In genomic region chr10:5945561-5946418, GRCh38 we compare ENCODE assay signal across 9 cellular contexts. TPM values are rescaled to one million over a fixed set of nuclear protein-coding genes. Genes with fewer than 3 reads are reported as not detected.
DNase-seq lines count a peak whose midpoint lies in the region; ATAC-seq, FAIRE-seq and TF ChIP-seq lines count a peak whose summit lies in the region.
"Had no signal": no experiment of that assay in that cellular context is flagged by ENCODE, and none has a peak within 500 bp of the region (broad histone marks: within the 10 kb centered on the region; RNA-seq: fewer than 3 reads in every experiment).

No MANE protein-coding gene starts in this region.

- peaks cover 8 to 17% of the 10 kb centered on the region in 2 donors for H3K4me1 ChIP-seq in lung (ENCODE audit: control insufficient read depth in 2 of 2, insufficient read depth in 2 of 2, low read length in 2 of 2)
- H3K4me1 ChIP-seq in tibial artery = peaks cover 0 to 64% (median 38%) of the 10 kb centered on the region in 4 donors
- peaks cover 1 to 8% of the 10 kb centered on the region in 2 donors for H3K4me1 ChIP-seq in small intestine (ENCODE audit: control insufficient read depth in 2 of 2, insufficient read depth in 1 of 2, low read depth in 1 of 2, low read length in 1 of 2)

- no peaks in the 10 kb centered on the region for H3K27me3 Mint-ChIP-seq in activated CD8-positive, alpha-beta memory T cell treated with anti-CD3 and anti-CD28 coated beads, Interleukin-2, amount 10 ng/mL, durations not matched to agents 7 days and 5 days

- ATAC-seq in lung (ENCODE audit: insufficient read depth, low FRiP score) (no peak), HG03354 (IDR thresholded peaks at IDR 0.05; ENCODE audit: poor library complexity, severe bottlenecking, unreplicated experiment) (no peak)
- no peak for ATAC-seq in activated CD8-positive, alpha-beta memory T cell treated with anti-CD3 and anti-CD28 coated beads, Interleukin-2, amount 10 ng/mL, durations not matched to agents 7 days and 5 days

- 19 to 33% methylated on average over 20 to 21 of the region's 21 CpGs for WGBS in lung, 2 donors
- WGBS in small intestine, 3 donors = 48 to 80% (median 73%) methylated on average over 21 of the region's 21 CpGs

- CTCF ChIA-PET in activated CD8-positive, alpha-beta memory T cell treated with anti-CD3 and anti-CD28 coated beads, Interleukin-2, amount 10 ng/mL, durations not matched to agents 7 days and 5 days (lab: Charles Lee) = no interaction called here

- DNase-seq in SKM-1 treated with dmso at 0.1 percent for 144 hours (lab: John Stamatoyannopoulos, UW; ENCODE audit: unreplicated experiment) (peak; percentile 15), SKM-1 (lab: John Stamatoyannopoulos, UW; ENCODE audit: unreplicated experiment) (no peak), lung (ENCODE audit: low spot score) (peak; percentile 61), tibial artery (peak; percentile 72 to 84), small intestine (no peak)
- no peak for DNase-seq in activated CD8-positive, alpha-beta memory T cell treated with anti-CD3 and anti-CD28 coated beads, Interleukin-2, amount 10 ng/mL, durations not matched to agents 7 days and 5 days
- DNase-seq: ACHN had no signal

- intact Hi-C loops in tibial artery (cut with DNase I; ENCODE audit: low total_unique reads) = no loop called here

- no peaks in the 10 kb centered on the region for H3K27me3 ChIP-seq in lung (ENCODE audit: control insufficient read depth, insufficient read depth)
- H3K27me3 ChIP-seq in tibial artery = no peaks in the 10 kb centered on the region
- H3K27me3 ChIP-seq in small intestine (ENCODE audit: control insufficient read depth in 2 of 2, insufficient read depth in 2 of 2, low read length in 2 of 2) = no peaks in the 10 kb centered on the region

- H3K36me3 ChIP-seq in lung (ENCODE audit: control insufficient read depth in 2 of 2, insufficient read depth in 2 of 2, low read length in 2 of 2) (no peaks in the 10 kb centered on the region), tibial artery (no peaks in the 10 kb centered on the region), small intestine (ENCODE audit: control insufficient read depth in 2 of 2, insufficient read depth in 2 of 2, low read length in 2 of 2) (no peaks in the 10 kb centered on the region)

- peaks cover 5% of the 10 kb centered on the region for H3K4me1 Mint-ChIP-seq in activated CD8-positive, alpha-beta memory T cell treated with anti-CD3 and anti-CD28 coated beads, Interleukin-2, amount 10 ng/mL, durations not matched to agents 7 days and 5 days

- FAIRE-seq in small intestine (lab: Jason Lieb, UNC) = no peak

- H3K27ac Mint-ChIP-seq in activated CD8-positive, alpha-beta memory T cell treated with anti-CD3 and anti-CD28 coated beads, Interleukin-2, amount 10 ng/mL, durations not matched to agents 7 days and 5 days = no peak overlapping the region

- no peak for TF ChIP-seq CTCF in lung (IDR thresholded peaks at IDR 0.05; ENCODE audit: control extremely low read depth, extremely low read depth)
- TF ChIP-seq CTCF in tibial artery (IDR thresholded peaks at IDR 0.05) = no peak

- peaks cover 2% of the 10 kb centered on the region for H3K36me3 Mint-ChIP-seq in activated CD8-positive, alpha-beta memory T cell treated with anti-CD3 and anti-CD28 coated beads, Interleukin-2, amount 10 ng/mL, durations not matched to agents 7 days and 5 days

- H3K27ac ChIP-seq in cingulate gyrus (ENCODE audit: low read depth, low read length) (peak overlapping the region; percentile 75), lung (ENCODE audit: low read depth in 1 of 2, low read length in 1 of 2) (peak overlapping the region; percentile 87 to 93), tibial artery (peak overlapping the region; percentile 82 to 89), small intestine (ENCODE audit: low read depth in 1 of 2, low read length in 1 of 2) (peak overlapping the region in 1 of 2 donors; percentile 93)

- H3K9me3 ChIP-seq in lung (ENCODE audit: control insufficient read depth in 2 of 2, insufficient read depth in 1 of 2, low read length in 1 of 2) = no peaks in the 10 kb centered on the region
- no peaks in the 10 kb centered on the region for H3K9me3 ChIP-seq in tibial artery
- no peaks in the 10 kb centered on the region for H3K9me3 ChIP-seq in small intestine (ENCODE audit: control insufficient read depth, low read depth)

- H3K9me3 Mint-ChIP-seq in activated CD8-positive, alpha-beta memory T cell treated with anti-CD3 and anti-CD28 coated beads, Interleukin-2, amount 10 ng/mL, durations not matched to agents 7 days and 5 days (ENCODE audit: low read depth) = no peaks in the 10 kb centered on the region

- H3K4me3 ChIP-seq in lung (peak overlapping the region; percentile 28), tibial artery (peak overlapping the region; percentile 37 to 39), small intestine (ENCODE audit: low read depth in 1 of 2, low read length in 2 of 2) (peak overlapping the region in 1 of 2 donors; percentile 10)

- H3K4me3 Mint-ChIP-seq in activated CD8-positive, alpha-beta memory T cell treated with anti-CD3 and anti-CD28 coated beads, Interleukin-2, amount 10 ng/mL, durations not matched to agents 7 days and 5 days = no peak overlapping the region

RNA-seq across cellular contexts. Expression of gene IL15RA, which starts 31.6 kb away (rescaled TPM):
- 10 to 100 TPM; 13.2 to 40.0 TPM for total RNA-seq in lung
- 10 to 100 TPM; 25.5 to 67.7 TPM for polyA plus RNA-seq in lung
- 10 to 100 TPM in 2 of 3 donors, 1 to 10 TPM in 1; 8.3 to 32.1 (median 15.9) TPM for polyA plus RNA-seq in small intestine
- total RNA-seq in activated CD8-positive, alpha-beta memory T cell treated with anti-CD3 and anti-CD28 coated beads, Interleukin-2, amount 10 ng/mL, durations not matched to agents 7 days and 5 days = 10 to 100 TPM; 31.1 to 31.7 TPM

RNA-seq across cellular contexts. Expression of gene FBH1, which starts 55.7 kb away (rescaled TPM):
- total RNA-seq in lung = 10 to 100 TPM; 85.3 to 93.2 TPM
- polyA plus RNA-seq in lung (10 to 100 TPM; 39.4 to 42.2 TPM), small intestine (10 to 100 TPM; 38.8 to 89.9 (median 76.7) TPM)
- total RNA-seq in activated CD8-positive, alpha-beta memory T cell treated with anti-CD3 and anti-CD28 coated beads, Interleukin-2, amount 10 ng/mL, durations not matched to agents 7 days and 5 days = 10 to 100 TPM; 55.1 to 66.3 TPM

RNA-seq across cellular contexts. Expression of gene ANKRD16, which starts 56.1 kb away (rescaled TPM):
- total RNA-seq in lung = 10 to 100 TPM in 1 of 2 donors, 1 to 10 TPM in 1; 7.7 to 14.0 TPM
- polyA plus RNA-seq in lung (1 to 10 TPM; 4.5 to 5.0 TPM), small intestine (1 to 10 TPM; 3.2 to 7.4 (median 3.4) TPM)
- 1 to 10 TPM; 4.6 to 4.7 TPM for total RNA-seq in activated CD8-positive, alpha-beta memory T cell treated with anti-CD3 and anti-CD28 coated beads, Interleukin-2, amount 10 ng/mL, durations not matched to agents 7 days and 5 days

Comparison
In these comparisons a context has a peak if more than half of its experiments do, and no peak if none do; other contexts are left out.
1. DNase-seq: peak in SKM-1 treated with dmso at 0.1 percent for 144 hours (single experiment), lung (single experiment) and tibial artery (2 of 2); none in SKM-1 (single experiment), small intestine (single experiment) and activated CD8-positive, alpha-beta memory T cell treated with anti-CD3 and anti-CD28 coated beads, Interleukin-2, amount 10 ng/mL, durations not matched to agents 7 days and 5 days (single experiment).